Comparison of ENCODE assay signal across 24 cellular contexts in genomic region chr12:25984759-25985158, GRCh38.
"Had no signal": no experiment of that assay in that cellular context is flagged by ENCODE, and none has a peak within 500 bp of the region (broad histone marks: within the 10 kb centered on the region; RNA-seq: fewer than 3 reads in every experiment).

No MANE protein-coding gene starts in this region.

- H3K9me3 Mint-ChIP-seq: activated CD4-positive, alpha-beta memory T cell treated with anti-CD3 and anti-CD28 coated beads for 36 hours; activated naive CD8-positive, alpha-beta T cell treated with anti-CD3 and anti-CD28 coated beads for 36 hours; central memory CD8-positive, alpha-beta T cell; naive thymus-derived CD4-positive, alpha-beta T cell had no signal

- H3K36me3 ChIP-seq: gastrocnemius medialis, heart right ventricle, neural progenitor cell, spleen had no signal

- H3K9me3 ChIP-seq: gastrocnemius medialis, heart right ventricle, spleen had no signal

- H2AFZ ChIP-seq: neural progenitor cell had no signal

- H3K4me3 ChIP-seq: gastrocnemius medialis, heart right ventricle, lung, neural progenitor cell, spleen had no signal

- H3K4me3 Mint-ChIP-seq: activated CD4-positive, alpha-beta memory T cell treated with anti-CD3 and anti-CD28 coated beads for 36 hours; activated naive CD8-positive, alpha-beta T cell treated with anti-CD3 and anti-CD28 coated beads for 36 hours; central memory CD8-positive, alpha-beta T cell; naive thymus-derived CD4-positive, alpha-beta T cell; neural progenitor cell had no signal

- H3K4me1 Mint-ChIP-seq: activated naive CD8-positive, alpha-beta T cell treated with anti-CD3 and anti-CD28 coated beads for 36 hours; central memory CD8-positive, alpha-beta T cell had no signal

- FAIRE-seq: astrocyte, colon, endothelial cell of umbilical vein, TTC549 had no signal

- H3K36me3 Mint-ChIP-seq: activated CD4-positive, alpha-beta memory T cell treated with anti-CD3 and anti-CD28 coated beads for 36 hours; activated naive CD8-positive, alpha-beta T cell treated with anti-CD3 and anti-CD28 coated beads for 36 hours; naive thymus-derived CD4-positive, alpha-beta T cell had no signal

- ATAC-seq: esophagus mucosa; gastrocnemius medialis; left lobe of liver; naive thymus-derived CD4-positive, alpha-beta T cell had no signal

- DNase-seq: activated CD4-positive, alpha-beta memory T cell treated with anti-CD3 and anti-CD28 coated beads for 36 hours; activated CD4-positive, alpha-beta T cell treated with anti-CD3 and anti-CD28 coated beads for 48 hours; activated CD4-positive, CD25-positive, alpha-beta regulatory T cell; activated naive CD4-positive, alpha-beta T cell treated with Interleukin-2 at 50 U/mL for 16 hours; activated naive CD8-positive, alpha-beta T cell treated with anti-CD3 and anti-CD28 coated beads for 36 hours; activated T-cell treated with anti-CD3 and anti-CD28 coated beads, Interleukin-2, amount 50 U/mL, for 48 hours; effector memory CD4-positive, alpha-beta T cell; gastrocnemius medialis; heart right ventricle; naive thymus-derived CD4-positive, alpha-beta T cell; retina; spleen; stimulated activated CD4-positive, alpha-beta T cell treated with anti-CD3 and anti-CD28 coated beads, Interleukin-4, amount 100 ng/mL, for 1 hour; stimulated activated naive CD4-positive, alpha-beta T cell; T-helper 1 cell had no signal

- H3K4me2 ChIP-seq: neural progenitor cell had no signal

- H3K27ac Mint-ChIP-seq: activated CD4-positive, alpha-beta memory T cell treated with anti-CD3 and anti-CD28 coated beads for 36 hours; activated naive CD8-positive, alpha-beta T cell treated with anti-CD3 and anti-CD28 coated beads for 36 hours; naive thymus-derived CD4-positive, alpha-beta T cell; neural progenitor cell had no signal

- H3K27ac ChIP-seq: heart right ventricle, neural progenitor cell, spleen had no signal

- H3K27me3 ChIP-seq: gastrocnemius medialis, heart right ventricle, neural progenitor cell, spleen had no signal

- H3K9ac ChIP-seq: neural progenitor cell had no signal
